In the genomic region with DNA sequence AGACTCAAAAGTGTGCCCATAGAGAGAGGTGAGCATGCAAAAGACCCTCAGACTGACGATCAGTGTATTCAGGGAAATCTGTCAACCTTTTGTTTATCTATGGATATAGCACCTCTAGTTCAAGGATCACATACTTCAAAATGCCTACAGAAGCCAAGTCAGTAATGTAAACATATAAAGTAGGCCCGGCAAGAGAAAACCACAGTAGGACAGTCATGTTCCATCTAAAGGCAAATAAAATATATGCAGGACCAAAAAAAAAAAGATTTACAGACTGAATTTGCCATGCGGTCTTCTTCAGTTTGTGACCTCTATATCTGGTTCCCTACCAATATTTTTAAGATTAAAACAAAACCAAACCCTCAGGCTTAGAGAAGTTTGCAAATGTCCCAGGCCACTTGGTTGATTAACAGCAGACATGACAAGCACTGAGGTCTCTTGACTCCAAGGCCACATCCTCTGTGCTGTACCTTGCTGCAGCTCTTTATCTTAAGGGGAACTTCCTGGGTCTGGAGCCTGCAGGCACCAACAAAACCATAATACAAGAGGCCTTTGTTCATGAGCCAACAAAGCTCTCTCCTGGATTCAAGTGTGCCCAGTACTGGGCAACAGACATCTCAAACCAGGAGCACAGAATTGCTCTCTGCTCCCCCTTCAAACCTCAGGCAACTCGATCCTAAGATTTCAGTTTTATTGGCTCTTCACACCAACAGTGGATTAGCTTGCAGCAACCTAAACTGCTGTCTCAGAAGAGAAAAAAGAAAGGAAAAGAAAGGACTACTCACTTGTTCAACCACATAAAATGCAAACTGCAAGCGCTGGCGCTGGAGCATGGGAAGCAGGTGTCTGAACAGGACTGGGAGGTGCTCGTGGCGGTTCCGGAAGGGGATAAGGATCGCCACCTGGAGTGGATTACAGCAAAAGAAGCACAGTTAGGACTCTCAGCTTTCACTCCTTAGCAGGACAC, we compare ENCODE assay signal across 12 cellular contexts.
DNase-seq lines count a peak whose midpoint lies in the region; ATAC-seq and TF ChIP-seq lines count a peak whose summit lies in the region.
"Had no signal": no experiment of that assay in that cellular context is flagged by ENCODE, and none has a peak within 500 bp of the region (broad histone marks: within the 10 kb centered on the region; RNA-seq: fewer than 3 reads in every experiment).

No MANE protein-coding gene starts in this region.

- no peak overlapping the region for H2BK120ac ChIP-seq in mesenchymal stem cell (ENCODE audit: low read depth, low read length)

- H2BK12ac ChIP-seq in mesenchymal stem cell (ENCODE audit: low read length in 2 of 2) = no peak overlapping the region

- no peaks in the 10 kb centered on the region for H3K27me3 Mint-ChIP-seq in T-helper 2 cell treated with Interferon-gamma antibody and Interleukin-4, amounts not matched to agents 5 μg/mL and 100 μg/mL, for 36 hours (ENCODE audit: low read depth)
- H3K27me3 Mint-ChIP-seq: stimulated activated memory B cell treated with anti-CD40 and anti-IgM and Interleukin-4, amounts not matched to agents 10 μg/mL and 1 μg/mL and 100 μg/mL, for 72 hours had no signal

- H3K9me3 ChIP-seq in cardiac muscle cell (ENCODE audit: low read depth) (no peaks in the 10 kb centered on the region), left ventricle myocardium inferior (replicated peaks) (no peaks in the 10 kb centered on the region), mesenchymal stem cell (ENCODE audit: control insufficient read depth, low read length) (no peaks in the 10 kb centered on the region), upper lobe of right lung (no peaks in the 10 kb centered on the region)
- H3K9me3 ChIP-seq: SJCRH30 had no signal

- peaks cover 37% of the 10 kb centered on the region for H3K79me1 ChIP-seq in mesenchymal stem cell (replicated peaks; ENCODE audit: low read length, poor library complexity, severe bottlenecking)

- peak in 1 of 2 donors; percentile 36 for DNase-seq in cardiac muscle cell (ENCODE audit: low read depth in 1 of 2, low spot score in 1 of 2)
- no peak for DNase-seq in left ventricle myocardium inferior
- peak; percentile 10 for DNase-seq in T-helper 2 cell treated with Interferon-gamma antibody and Interleukin-4, amounts not matched to agents 5 μg/mL and 100 μg/mL, for 36 hours (ENCODE audit: low spot score)
- peak; percentile 40 for DNase-seq in mesenchymal stem cell
- peak; percentile 72 for DNase-seq in upper lobe of right lung
- DNase-seq: mesendoderm, NCI-H2227 treated with DMSO at 0.1 percent for 48 hours had no signal

- no peak overlapping the region for H3K9ac ChIP-seq in mesenchymal stem cell (ENCODE audit: low read length)

- H2AK5ac ChIP-seq in mesenchymal stem cell (ENCODE audit: low read length, severe bottlenecking) = no peak overlapping the region

- peaks cover 43% of the 10 kb centered on the region for H3K36me3 Mint-ChIP-seq in T-helper 2 cell treated with Interferon-gamma antibody and Interleukin-4, amounts not matched to agents 5 μg/mL and 100 μg/mL, for 36 hours (ENCODE audit: low read depth)

- H3K27ac Mint-ChIP-seq in T-helper 2 cell treated with Interferon-gamma antibody and Interleukin-4, amounts not matched to agents 5 μg/mL and 100 μg/mL, for 36 hours = peak overlapping the region; percentile 60
- H3K27ac Mint-ChIP-seq: stimulated activated memory B cell treated with anti-CD40 and anti-IgM and Interleukin-4, amounts not matched to agents 10 μg/mL and 1 μg/mL and 100 μg/mL, for 72 hours had no signal

- H3K4me3 ChIP-seq in cardiac muscle cell (no peak overlapping the region), left ventricle myocardium inferior (no peak overlapping the region), mesenchymal stem cell (ENCODE audit: insufficient read depth in 1 of 2, low read depth in 1 of 2, low read length in 2 of 2) (no peak overlapping the region), upper lobe of right lung (no peak overlapping the region)
- H3K4me3 ChIP-seq: SJCRH30 had no signal

- H3K4me1 ChIP-seq in cardiac muscle cell (ENCODE audit: low read depth) (peaks cover 19% of the 10 kb centered on the region), left ventricle myocardium inferior (peaks cover 12% of the 10 kb centered on the region), mesenchymal stem cell (ENCODE audit: control insufficient read depth, insufficient read depth, low read depth, low read length) (no peaks in the 10 kb centered on the region), upper lobe of right lung (peaks cover 16% of the 10 kb centered on the region)
- H3K4me1 ChIP-seq: SJCRH30 had no signal

- H3K36me3 ChIP-seq in cardiac muscle cell (peaks cover 48% of the 10 kb centered on the region), left ventricle myocardium inferior (peaks cover 93% of the 10 kb centered on the region), mesenchymal stem cell (ENCODE audit: control insufficient read depth in 1 of 2, insufficient read depth in 2 of 2, low read depth in 1 of 2, low read length in 2 of 2) (peaks cover 36 to 89% of the 10 kb centered on the region in 2 experiments), upper lobe of right lung (peaks cover 95% of the 10 kb centered on the region)

- H3K27me3 ChIP-seq in cardiac muscle cell = no peaks in the 10 kb centered on the region
- no peaks in the 10 kb centered on the region for H3K27me3 ChIP-seq in left ventricle myocardium inferior (ENCODE audit: low read depth)
- no peaks in the 10 kb centered on the region for H3K27me3 ChIP-seq in mesenchymal stem cell (ENCODE audit: control insufficient read depth in 1 of 2, insufficient read depth in 1 of 2, low read length in 2 of 2)
- H3K27me3 ChIP-seq in upper lobe of right lung = no peaks in the 10 kb centered on the region
- H3K27me3 ChIP-seq: SJCRH30 had no signal

- ATAC-seq in upper lobe of right lung (peak; percentile 79), HG02970 (IDR thresholded peaks at IDR 0.05; ENCODE audit: low FRiP score, unreplicated experiment) (no peak), GM21515 (IDR thresholded peaks at IDR 0.05; ENCODE audit: unreplicated experiment) (no peak), GM21423 (IDR thresholded peaks at IDR 0.05; ENCODE audit: unreplicated experiment) (no peak)
- ATAC-seq: stimulated activated memory B cell treated with anti-CD40 and anti-IgM and Interleukin-4, amounts not matched to agents 10 μg/mL and 1 μg/mL and 100 μg/mL, for 72 hours had no signal

- H3K14ac ChIP-seq in mesenchymal stem cell (ENCODE audit: low read length in 2 of 2) = no peak overlapping the region

- 73% methylated on average over 9 of the region's 10 CpGs for WGBS in mesenchymal stem cell

- H3K27ac ChIP-seq in cardiac muscle cell (peak overlapping the region; percentile 74), left ventricle myocardium inferior (replicated peaks) (no peak overlapping the region), mesenchymal stem cell (ENCODE audit: low read length, poor library complexity, severe bottlenecking) (no peak overlapping the region), upper lobe of right lung (peak overlapping the region; percentile 48)
- H3K27ac ChIP-seq: SJCRH30 had no signal

- H2AFZ ChIP-seq in mesenchymal stem cell (ENCODE audit: low read depth, low read length) = no peak overlapping the region

- H3K4me3 Mint-ChIP-seq in T-helper 2 cell treated with Interferon-gamma antibody and Interleukin-4, amounts not matched to agents 5 μg/mL and 100 μg/mL, for 36 hours = peak overlapping the region; percentile 0
- H3K4me3 Mint-ChIP-seq: stimulated activated memory B cell treated with anti-CD40 and anti-IgM and Interleukin-4, amounts not matched to agents 10 μg/mL and 1 μg/mL and 100 μg/mL, for 72 hours had no signal

- no peak overlapping the region for H3K4ac ChIP-seq in mesenchymal stem cell (ENCODE audit: low read depth in 1 of 2, low read length in 2 of 2)

- no peak overlapping the region for H2BK5ac ChIP-seq in mesenchymal stem cell (ENCODE audit: low read depth, low read length, poor library complexity, severe bottlenecking)

- peak overlapping the region; percentile 60 for H2BK15ac ChIP-seq in mesenchymal stem cell (ENCODE audit: low read depth, poor library complexity, severe bottlenecking)

- no peak overlapping the region for H3K23ac ChIP-seq in mesenchymal stem cell (ENCODE audit: low read length in 2 of 2)

- TF ChIP-seq CTCF in cardiac muscle cell (IDR thresholded peaks at IDR 0.05; ENCODE audit: low read depth, low read length) (no peak), left ventricle myocardium inferior (IDR thresholded peaks at IDR 0.05; ENCODE audit: borderline replicate concordance) (no peak), upper lobe of right lung (IDR thresholded peaks at IDR 0.05) (no peak)

- H3K4me2 ChIP-seq in mesenchymal stem cell (ENCODE audit: low read length, poor library complexity, severe bottlenecking) = no peak overlapping the region

- no peak overlapping the region for H4K91ac ChIP-seq in mesenchymal stem cell (ENCODE audit: low read length)

- H3K18ac ChIP-seq in mesenchymal stem cell (ENCODE audit: low read depth in 1 of 2, low read length in 2 of 2) = no peak overlapping the region

- intact Hi-C loops in left ventricle myocardium inferior (cut with micrococcal nuclease) = no loop called here
- intact Hi-C loops in upper lobe of right lung (cut with DNase I) = no loop called here

- no peaks in the 10 kb centered on the region for H3K9me3 Mint-ChIP-seq in T-helper 2 cell treated with Interferon-gamma antibody and Interleukin-4, amounts not matched to agents 5 μg/mL and 100 μg/mL, for 36 hours
- H3K9me3 Mint-ChIP-seq: stimulated activated memory B cell treated with anti-CD40 and anti-IgM and Interleukin-4, amounts not matched to agents 10 μg/mL and 1 μg/mL and 100 μg/mL, for 72 hours had no signal

- H4K8ac ChIP-seq in mesenchymal stem cell (ENCODE audit: low read length) = peak overlapping the region; percentile 12

- peaks cover 24% of the 10 kb centered on the region for H3K4me1 Mint-ChIP-seq in T-helper 2 cell treated with Interferon-gamma antibody and Interleukin-4, amounts not matched to agents 5 μg/mL and 100 μg/mL, for 36 hours (ENCODE audit: low read depth)
- H3K4me1 Mint-ChIP-seq: stimulated activated memory B cell treated with anti-CD40 and anti-IgM and Interleukin-4, amounts not matched to agents 10 μg/mL and 1 μg/mL and 100 μg/mL, for 72 hours had no signal

Comparison
In these comparisons a context has a peak if more than half of its experiments do, and no peak if none do; other contexts are left out.
1. H3K27ac ChIP-seq: peak in cardiac muscle cell (single experiment) and upper lobe of right lung (single experiment); none in left ventricle myocardium inferior (single experiment) and mesenchymal stem cell (single experiment).